In genomic region chr9:103649086-103649485, GRCh38 we compare ENCODE assay signal across 30 cellular contexts.
"Had no signal": no experiment of that assay in that cellular context is flagged by ENCODE, and none has a peak within 500 bp of the region (broad histone marks: within the 10 kb centered on the region; RNA-seq: fewer than 3 reads in every experiment).

No MANE protein-coding gene starts in this region.

- H3K36me3 ChIP-seq: breast epithelium, Peyer's patch, SJSA1 had no signal

- H3K9me3 ChIP-seq: body of pancreas, breast epithelium, Peyer's patch, SJSA1, SK-N-SH had no signal

- H3K27me3 ChIP-seq: body of pancreas, breast epithelium, Peyer's patch, SJSA1 had no signal

- DNase-seq: activated CD4-positive, alpha-beta T cell treated with anti-CD3 and anti-CD28 coated beads, Interleukin-2, amount 10 ng/mL, durations not matched to agents 24 days and 14 days; activated CD4-positive, alpha-beta T cell treated with anti-CD3 and anti-CD28 coated beads, Interleukin-2, amount 50 U/mL, for 4 hours; activated CD8-positive, alpha-beta T cell treated with anti-CD3 and anti-CD28 coated beads for 36 hours; activated effector memory CD4-positive, alpha-beta T cell treated with anti-CD3 and anti-CD28 coated beads, Interleukin-2, amount 50 U/mL, for 16 hours; activated naive CD4-positive, alpha-beta T cell; activated naive CD4-positive, alpha-beta T cell treated with anti-CD3 and anti-CD28 coated beads, Interleukin-2, amount 50 U/mL, for 16 hours; activated naive CD8-positive, alpha-beta T cell treated with anti-CD3 and anti-CD28 coated beads, Interleukin-2, amount 10 ng/mL, durations not matched to agents 7 days and 5 days; activated T-cell treated with anti-CD3 and anti-CD28 coated beads, Interleukin-2, amount 50 U/mL, for 1 hour; activated T-cell treated with anti-CD3 and anti-CD28 coated beads, Interleukin-2, amount 50 U/mL, for 72 hours; body of pancreas; Karpas-422; KBM-7; NCI-H1048; NCI-H1436; NCI-H1694 treated with DMSO at 0.1 percent for 48 hours; NCI-H2029; NCI-H2171; NCI-H446; NCI-H510A treated with DMSO at 0.1 percent for 48 hours; NCI-H526 treated with DMSO at 0.1 percent for 48 hours; NK-92 treated with Interleukin-12 subunit alpha and Interleukin-12 subunit beta, amount 100 ng/mL, for 24 hours; PC-3; Peyer's patch; RPMI8226; SHP77 treated with DMSO at 0.1 percent for 48 hours; SK-N-SH had no signal

- ATAC-seq: activated CD8-positive, alpha-beta T cell treated with anti-CD3 and anti-CD28 coated beads for 36 hours; activated T-cell treated with anti-CD3 and anti-CD28 coated beads, Interleukin-2, amount 50 U/mL, for 72 hours; activated T-helper 17 cell treated with anti-CD3 and anti-CD28 coated beads, Interleukin-2, amount 50 U/mL, for 72 hours; body of pancreas; HepG2; PC-3 had no signal

- H3K4me3 ChIP-seq: body of pancreas, breast epithelium, Peyer's patch, SJSA1 had no signal

- H3K4me1 ChIP-seq: body of pancreas, breast epithelium, Peyer's patch, SJSA1 had no signal

- H3K9ac ChIP-seq: SK-N-SH had no signal

- H3K27ac ChIP-seq: body of pancreas, breast epithelium, Peyer's patch, SJSA1 had no signal

- H3K4me2 ChIP-seq: SK-N-SH had no signal
